In the genomic region with DNA sequence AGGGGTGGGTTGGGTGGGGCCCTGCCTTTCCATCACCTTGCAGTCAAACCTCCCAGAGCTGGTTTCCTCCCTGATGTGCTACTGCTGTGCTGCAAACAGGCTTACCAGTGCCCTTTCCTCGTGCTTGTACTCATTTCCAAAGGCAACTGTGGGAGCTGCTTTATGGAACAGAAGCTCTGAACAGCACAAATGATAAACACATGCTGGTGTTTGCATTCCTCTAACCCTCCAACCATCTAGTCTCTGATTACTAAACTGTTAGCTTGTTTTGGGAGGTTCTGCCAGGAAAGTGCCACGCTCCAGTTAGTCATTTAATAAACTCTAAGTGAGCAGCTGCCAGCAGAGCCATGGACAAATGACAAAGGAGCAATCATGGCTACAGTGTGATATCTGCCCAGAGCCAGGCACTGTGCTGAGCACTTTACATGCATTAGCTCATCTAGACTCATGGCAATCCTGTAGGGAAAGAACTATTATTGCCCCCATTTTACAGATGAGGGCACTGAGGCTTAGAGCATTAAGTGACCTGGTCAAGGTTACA, we compare ENCODE assay signal across 16 cellular contexts.
DNase-seq lines count a peak whose midpoint lies in the region; ATAC-seq and TF ChIP-seq lines count a peak whose summit lies in the region.
"Had no signal": no experiment of that assay in that cellular context is flagged by ENCODE, and none has a peak within 500 bp of the region (broad histone marks: within the 10 kb centered on the region; RNA-seq: fewer than 3 reads in every experiment).

No MANE protein-coding gene starts in this region.

- no peaks in the 10 kb centered on the region for H3K9me3 Mint-ChIP-seq in activated CD8-positive, alpha-beta memory T cell treated with anti-CD3 and anti-CD28 coated beads, Interleukin-2, amount 10 ng/mL, durations not matched to agents 7 days and 5 days (ENCODE audit: low read depth)
- H3K9me3 Mint-ChIP-seq: stimulated activated naive B cell treated with anti-CD40 and anti-IgM and Interleukin-4, amounts not matched to agents 10 μg/mL and 1 μg/mL and 100 μg/mL, for 72 hours had no signal

- no peak overlapping the region for H3K4me3 ChIP-seq in epithelial cell of proximal tubule (ENCODE audit: low read depth, low read length)
- H3K4me3 ChIP-seq in skeletal muscle cell (ENCODE audit: low read depth, low read length) = no peak overlapping the region
- H3K4me3 ChIP-seq: coronary artery, esophagus squamous epithelium had no signal

- DNase-seq in NCI-H510A treated with DMSO at 0.1 percent for 48 hours (lab: John Stamatoyannopoulos, UW) = peak; percentile 12
- no peak for DNase-seq in NCI-H510A (lab: John Stamatoyannopoulos, UW)
- peak; percentile 52 for DNase-seq in NCI-H2081 treated with DMSO at 0.1 percent for 48 hours (lab: John Stamatoyannopoulos, UW)
- peak; percentile 59 for DNase-seq in epithelial cell of proximal tubule (ENCODE audit: low read depth)
- peak; percentile 17 for DNase-seq in skeletal muscle cell (ENCODE audit: low read depth)
- DNase-seq in activated CD8-positive, alpha-beta memory T cell treated with anti-CD3 and anti-CD28 coated beads, Interleukin-2, amount 10 ng/mL, durations not matched to agents 7 days and 5 days = no peak
- no peak for DNase-seq in activated CD4-positive, CD25-positive, alpha-beta regulatory T cell treated with anti-CD3 and anti-CD28 coated beads, Interleukin-2, amount 50 U/mL, for 72 hours
- DNase-seq: activated CD8-positive, alpha-beta memory T cell treated with anti-CD3 and anti-CD28 coated beads, Interleukin-2, amount 50 U/mL, for 48 hours; esophagus squamous epithelium; NCI-H1048; NK-92 treated with Interleukin-12 subunit alpha and Interleukin-12 subunit beta, amount 100 ng/mL, for 24 hours; stimulated activated naive B cell treated with anti-CD40 and anti-IgM and Interleukin-4, amounts not matched to agents 10 μg/mL and 1 μg/mL and 100 μg/mL, for 72 hours had no signal

- H3K27ac Mint-ChIP-seq in activated CD8-positive, alpha-beta memory T cell treated with anti-CD3 and anti-CD28 coated beads, Interleukin-2, amount 10 ng/mL, durations not matched to agents 7 days and 5 days = no peak overlapping the region
- H3K27ac Mint-ChIP-seq: activated naive CD8-positive, alpha-beta T cell; stimulated activated naive B cell treated with anti-CD40 and anti-IgM and Interleukin-4, amounts not matched to agents 10 μg/mL and 1 μg/mL and 100 μg/mL, for 72 hours had no signal

- no peak overlapping the region for H3K4me3 Mint-ChIP-seq in activated CD8-positive, alpha-beta memory T cell treated with anti-CD3 and anti-CD28 coated beads, Interleukin-2, amount 10 ng/mL, durations not matched to agents 7 days and 5 days
- H3K4me3 Mint-ChIP-seq: activated naive CD8-positive, alpha-beta T cell; stimulated activated naive B cell treated with anti-CD40 and anti-IgM and Interleukin-4, amounts not matched to agents 10 μg/mL and 1 μg/mL and 100 μg/mL, for 72 hours had no signal

- no peak for TF ChIP-seq CTCF in epithelial cell of proximal tubule (conservative IDR thresholded peaks at IDR 0.05; ENCODE audit: low read depth, low read length)

- H3K4me1 Mint-ChIP-seq in activated CD8-positive, alpha-beta memory T cell treated with anti-CD3 and anti-CD28 coated beads, Interleukin-2, amount 10 ng/mL, durations not matched to agents 7 days and 5 days = no peaks in the 10 kb centered on the region
- H3K4me1 Mint-ChIP-seq: stimulated activated naive B cell treated with anti-CD40 and anti-IgM and Interleukin-4, amounts not matched to agents 10 μg/mL and 1 μg/mL and 100 μg/mL, for 72 hours had no signal

- peaks cover 5% of the 10 kb centered on the region for H3K27me3 Mint-ChIP-seq in activated CD8-positive, alpha-beta memory T cell treated with anti-CD3 and anti-CD28 coated beads, Interleukin-2, amount 10 ng/mL, durations not matched to agents 7 days and 5 days

- no peaks in the 10 kb centered on the region for H3K36me3 Mint-ChIP-seq in activated CD8-positive, alpha-beta memory T cell treated with anti-CD3 and anti-CD28 coated beads, Interleukin-2, amount 10 ng/mL, durations not matched to agents 7 days and 5 days
- H3K36me3 Mint-ChIP-seq: activated naive CD8-positive, alpha-beta T cell; stimulated activated naive B cell treated with anti-CD40 and anti-IgM and Interleukin-4, amounts not matched to agents 10 μg/mL and 1 μg/mL and 100 μg/mL, for 72 hours had no signal

- no peak for ATAC-seq in activated CD8-positive, alpha-beta memory T cell treated with anti-CD3 and anti-CD28 coated beads, Interleukin-2, amount 10 ng/mL, durations not matched to agents 7 days and 5 days
- ATAC-seq in GM18517 (IDR thresholded peaks at IDR 0.05; ENCODE audit: unreplicated experiment) = no peak
- ATAC-seq: HCT116; stimulated activated naive B cell treated with anti-CD40 and anti-IgM and Interleukin-4, amounts not matched to agents 10 μg/mL and 1 μg/mL and 100 μg/mL, for 72 hours had no signal

- CTCF ChIA-PET in activated CD8-positive, alpha-beta memory T cell treated with anti-CD3 and anti-CD28 coated beads, Interleukin-2, amount 10 ng/mL, durations not matched to agents 7 days and 5 days (lab: Charles Lee) = no interaction called here

Comparison
In these comparisons a context has a peak if more than half of its experiments do, and no peak if none do; other contexts are left out.
1. DNase-seq: peak in NCI-H510A treated with DMSO at 0.1 percent for 48 hours (single experiment), NCI-H2081 treated with DMSO at 0.1 percent for 48 hours (single experiment), epithelial cell of proximal tubule (single experiment) and skeletal muscle cell (single experiment); none in NCI-H510A (single experiment), activated CD8-positive, alpha-beta memory T cell treated with anti-CD3 and anti-CD28 coated beads, Interleukin-2, amount 10 ng/mL, durations not matched to agents 7 days and 5 days (single experiment) and activated CD4-positive, CD25-positive, alpha-beta regulatory T cell treated with anti-CD3 and anti-CD28 coated beads, Interleukin-2, amount 50 U/mL, for 72 hours (single experiment).